ENCODE assay signal across 1 cellular context in the genomic region with DNA sequence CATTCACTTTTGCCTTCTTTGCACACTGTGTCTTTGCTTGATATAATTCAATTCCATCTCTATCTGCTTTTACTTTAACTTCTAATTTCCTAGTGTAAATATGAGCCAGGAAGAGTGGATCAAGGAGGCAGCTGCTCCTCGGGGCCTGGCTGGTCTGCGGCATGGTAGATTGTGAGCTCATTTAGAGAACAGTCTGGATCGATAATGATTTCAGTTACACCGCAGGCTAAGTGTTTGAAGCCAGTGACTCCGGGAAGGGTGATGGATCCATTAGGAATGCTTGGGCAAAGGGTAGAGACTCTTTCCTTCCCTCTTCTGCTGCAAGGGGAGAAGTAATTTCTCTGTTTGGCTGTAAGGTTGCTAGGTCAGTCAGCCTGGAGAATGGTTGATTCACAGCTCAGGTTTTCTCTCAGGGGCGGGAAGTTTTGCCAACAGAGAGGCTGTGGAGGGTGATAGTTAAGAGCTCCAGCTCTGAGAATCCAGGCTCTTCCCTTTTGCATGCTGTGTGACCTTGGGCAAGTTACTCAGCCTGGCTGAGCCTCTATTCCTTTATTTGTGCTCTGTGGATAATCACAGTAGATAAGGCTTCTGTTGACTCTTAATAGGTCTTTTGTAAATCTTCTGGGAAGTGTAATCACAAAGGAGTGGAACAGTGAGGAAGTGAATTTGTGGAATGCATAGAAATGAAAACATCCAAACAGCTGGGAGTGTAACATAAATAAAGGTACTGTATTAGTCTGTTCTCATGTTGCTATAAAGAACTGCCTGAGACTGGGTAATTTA.
TF ChIP-seq lines count a peak whose summit lies in the region.

No MANE protein-coding gene starts in this region.

TF ChIP-seq in H1, 55 proteins besides CTCF, POLR2A, EP300 and RAD21 (continued from another document):
- TF ChIP-seq ZNF274 (IDR thresholded peaks at IDR 0.05; ENCODE audit: borderline replicate concordance, extremely low read depth, low read length) (no peak), KDM1A (IDR thresholded peaks at IDR 0.05; ENCODE audit: borderline replicate concordance, low read length) (no peak), HDAC6 (IDR thresholded peaks at IDR 0.05; ENCODE audit: low read depth, low read length) (no peak), POLR2AphosphoS5 (IDR thresholded peaks at IDR 0.05; ENCODE audit: low read depth, low read length) (no peak), POU5F1 (IDR thresholded peaks at IDR 0.05; ENCODE audit: low read depth, low read length) (no peak), EZH2 (IDR thresholded peaks at IDR 0.05; ENCODE audit: low read depth, low read length, severe bottlenecking) (no peak)
